ENCODE assay signal across 36 cellular contexts in the genomic region with DNA sequence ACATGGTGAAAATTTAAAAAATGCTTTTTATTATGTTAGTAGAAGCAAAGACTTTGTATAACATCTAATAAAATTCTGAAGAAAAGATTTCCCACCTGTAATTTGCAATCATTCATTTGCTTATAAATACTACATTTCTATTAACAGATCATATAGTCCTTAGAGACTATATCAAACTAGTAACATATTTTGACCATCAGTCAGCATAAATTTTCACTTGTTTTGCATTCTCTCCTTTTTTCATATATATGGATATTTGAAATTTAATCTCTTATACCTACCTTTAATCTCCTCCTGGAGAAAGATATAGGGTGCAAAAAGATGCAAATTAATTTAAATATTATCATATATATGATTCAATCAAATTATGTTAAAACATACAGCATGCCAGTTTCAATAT. TPM values are rescaled to one million over a fixed set of nuclear protein-coding genes. Genes with fewer than 3 reads are reported as not detected.
"Had no signal": no experiment of that assay in that cellular context is flagged by ENCODE, and none has a peak within 500 bp of the region (broad histone marks: within the 10 kb centered on the region; RNA-seq: fewer than 3 reads in every experiment).

No MANE protein-coding gene starts in this region.

- H3K36me3 ChIP-seq: neural progenitor cell, ovary, spleen, suprapubic skin, tibial artery, transverse colon, upper lobe of right lung, uterus had no signal

- H3K4me3 Mint-ChIP-seq: natural killer cell; nephron; neural progenitor cell; stimulated activated memory B cell treated with anti-CD40 and anti-IgM and Interleukin-4, amounts not matched to agents 10 μg/mL and 1 μg/mL and 100 μg/mL, for 72 hours; stimulated activated naive CD8-positive, alpha-beta T cell treated with anti-CD3 and anti-CD28 coated beads, Interleukin-15, amount 100 ng/mL, for 72 hours; type B pancreatic cell had no signal

- H3K27ac Mint-ChIP-seq: natural killer cell; nephron; neural progenitor cell; progenitor cell of endocrine pancreas; stimulated activated memory B cell treated with anti-CD40 and anti-IgM and Interleukin-4, amounts not matched to agents 10 μg/mL and 1 μg/mL and 100 μg/mL, for 72 hours; stimulated activated naive CD8-positive, alpha-beta T cell treated with anti-CD3 and anti-CD28 coated beads, Interleukin-15, amount 100 ng/mL, for 72 hours; type B pancreatic cell had no signal

- H3K4me1 Mint-ChIP-seq: natural killer cell; nephron; stimulated activated memory B cell treated with anti-CD40 and anti-IgM and Interleukin-4, amounts not matched to agents 10 μg/mL and 1 μg/mL and 100 μg/mL, for 72 hours; stimulated activated naive CD8-positive, alpha-beta T cell treated with anti-CD3 and anti-CD28 coated beads, Interleukin-15, amount 100 ng/mL, for 72 hours had no signal

- H3K4me3 ChIP-seq: neural progenitor cell, ovary, psoas muscle, skin epidermis, smooth muscle cell, spleen, suprapubic skin, testis, tibial artery, transverse colon, upper lobe of right lung, uterus had no signal

- H3K9ac ChIP-seq: neural progenitor cell, parathyroid adenoma had no signal

- H3K36me3 Mint-ChIP-seq: neural progenitor cell; stimulated activated memory B cell treated with anti-CD40 and anti-IgM and Interleukin-4, amounts not matched to agents 10 μg/mL and 1 μg/mL and 100 μg/mL, for 72 hours; type B pancreatic cell had no signal

- H3K27ac ChIP-seq: neural progenitor cell, ovary, parathyroid adenoma, psoas muscle, skin epidermis, spleen, suprapubic skin, testis, tibial artery, transverse colon, upper lobe of right lung, uterus had no signal

- H2AFZ ChIP-seq: neural progenitor cell, parathyroid adenoma had no signal

- DNase-seq: natural killer cell; occipital lobe; ovary; posterior cingulate gyrus; psoas muscle; right cardiac atrium; spleen; stimulated activated CD4-positive, alpha-beta T cell treated with anti-CD3 and anti-CD28 coated beads, Interleukin-12 subunit alpha, Interleukin-12 subunit beta, amount 100 ng/mL, for 4 hours; stimulated activated CD4-positive, alpha-beta T cell treated with anti-CD3 and anti-CD28 coated beads, Interleukin-1b, Interleukin-23, amount 100 ng/mL, for 48 hours; stimulated activated CD4-positive, alpha-beta T cell treated with anti-CD3 and anti-CD28 coated beads, Interleukin-4, amount 100 ng/mL, for 1 hour; stimulated activated CD4-positive, alpha-beta T cell treated with anti-CD3 and anti-CD28 coated beads, Interleukin-4, amount 100 ng/mL, for 4 hours; stimulated activated CD8-positive, alpha-beta memory T cell treated with anti-CD3 and anti-CD28 coated beads, Interleukin-4, amount 100 ng/mL, for 48 hours; stimulated activated naive CD4-positive, alpha-beta T cell; stimulated activated naive CD8-positive, alpha-beta T cell treated with anti-CD3 and anti-CD28 coated beads, Interleukin-15, amount 100 ng/mL, for 72 hours; stimulated activated naive CD8-positive, alpha-beta T cell treated with anti-CD3 and anti-CD28 coated beads, Interleukin-15, Interleukin-2, amounts not matched to agents 100 U/mL and 50 U/mL, for 24 hours; substantia nigra; testis; tibial artery; transverse colon; upper lobe of right lung; uterus had no signal

- H3K4me2 ChIP-seq: neural progenitor cell, smooth muscle cell had no signal

- H3K27me3 ChIP-seq: neural progenitor cell, ovary, spleen, suprapubic skin, testis, tibial artery, transverse colon, upper lobe of right lung, uterus had no signal

- H3K9me3 ChIP-seq: ovary, suprapubic skin, testis, tibial artery, transverse colon, upper lobe of right lung, uterus had no signal

- H3K79me2 ChIP-seq: parathyroid adenoma had no signal

- H3K4me1 ChIP-seq: neural progenitor cell, parathyroid adenoma, psoas muscle, spleen, suprapubic skin, testis, tibial artery, transverse colon, upper lobe of right lung, uterus had no signal

- H3K27me3 Mint-ChIP-seq: progenitor cell of endocrine pancreas; stimulated activated memory B cell treated with anti-CD40 and anti-IgM and Interleukin-4, amounts not matched to agents 10 μg/mL and 1 μg/mL and 100 μg/mL, for 72 hours; stimulated activated naive CD8-positive, alpha-beta T cell treated with anti-CD3 and anti-CD28 coated beads, Interleukin-15, amount 100 ng/mL, for 72 hours; type B pancreatic cell had no signal

- ATAC-seq: natural killer cell; psoas muscle; right cardiac atrium; sciatic nerve; stimulated activated memory B cell treated with anti-CD40 and anti-IgM and Interleukin-4, amounts not matched to agents 10 μg/mL and 1 μg/mL and 100 μg/mL, for 72 hours; stimulated activated naive CD8-positive, alpha-beta T cell treated with anti-CD3 and anti-CD28 coated beads, Interleukin-15, amount 100 ng/mL, for 72 hours; stimulated activated naive CD8-positive, alpha-beta T cell treated with anti-CD3 and anti-CD28 coated beads, Interleukin-15, Interleukin-2, amounts not matched to agents 100 U/mL and 50 U/mL, for 24 hours; upper lobe of right lung had no signal

- H3K9me3 Mint-ChIP-seq: neural progenitor cell, type B pancreatic cell had no signal

RNA-seq across cellular contexts. Expression of gene TAS2R16, which starts 16.9 kb away (rescaled TPM):
- total RNA-seq: natural killer cell, occipital lobe, osteoblast, ovary, progenitor cell of endocrine pancreas, psoas muscle, renal cortical epithelial cell, right cardiac atrium, sciatic nerve, smooth muscle cell, spleen, suprapubic skin, testis, transverse colon, upper lobe of right lung, urinary bladder, uterus had no signal
- polyA plus RNA-seq: neural cell, ovary, psoas muscle, right cardiac atrium, smooth muscle cell, spleen, thymus, urinary bladder had no signal
